Comparison of ENCODE assay signal across 25 cellular contexts in genomic region chr1:41780322-41780721, GRCh38.
"Had no signal": no experiment of that assay in that cellular context is flagged by ENCODE, and none has a peak within 500 bp of the region (broad histone marks: within the 10 kb centered on the region; RNA-seq: fewer than 3 reads in every experiment).

No MANE protein-coding gene starts in this region.

- H3K4me3 ChIP-seq: coronary artery, gastrocnemius medialis, lower lobe of right lung, mucosa of descending colon, right lobe of liver, suprapubic skin, vagina had no signal

- H3K27me3 ChIP-seq: gastrocnemius medialis, right lobe of liver, suprapubic skin, vagina had no signal

- H3K9ac ChIP-seq: parathyroid adenoma had no signal

- H3K36me3 ChIP-seq: gastrocnemius medialis, lower lobe of right lung, neutrophil, right lobe of liver, suprapubic skin, vagina had no signal

- H2AFZ ChIP-seq: parathyroid adenoma had no signal

- H3K27ac ChIP-seq: coronary artery, gastrocnemius medialis, lower lobe of right lung, neutrophil, parathyroid adenoma, right lobe of liver, suprapubic skin, vagina had no signal

- H3K27ac Mint-ChIP-seq: mesothelial cell of epicardium; progenitor cell of endocrine pancreas; stimulated activated naive CD8-positive, alpha-beta T cell treated with anti-CD3 and anti-CD28 coated beads, Interleukin-15, amount 100 ng/mL, for 72 hours had no signal

- H3K36me3 Mint-ChIP-seq: mesothelial cell of epicardium; naive B cell; natural killer cell treated with Interleukin-12 subunit alpha and Interleukin-12 subunit beta and Interleukin-15 and Interleukin-18, amount 100 ng/mL, for 72 hours had no signal

- H3K27me3 Mint-ChIP-seq: effector memory CD8-positive, alpha-beta T cell; naive B cell; natural killer cell treated with Interleukin-12 subunit alpha and Interleukin-12 subunit beta and Interleukin-15 and Interleukin-18, amount 100 ng/mL, for 72 hours; stimulated activated naive CD8-positive, alpha-beta T cell treated with anti-CD3 and anti-CD28 coated beads, Interleukin-15, amount 100 ng/mL, for 72 hours had no signal

- H3K9me3 ChIP-seq: gastrocnemius medialis, lower lobe of right lung, mucosa of descending colon, neutrophil, right lobe of liver, suprapubic skin, vagina had no signal

- H3K4me1 ChIP-seq: parathyroid adenoma had no signal

- H3K79me2 ChIP-seq: parathyroid adenoma had no signal

- H3K4me3 Mint-ChIP-seq: effector memory CD8-positive, alpha-beta T cell; mesothelial cell of epicardium; natural killer cell treated with Interleukin-12 subunit alpha and Interleukin-12 subunit beta and Interleukin-15 and Interleukin-18, amount 100 ng/mL, for 72 hours; neural crest cell; stimulated activated naive CD8-positive, alpha-beta T cell treated with anti-CD3 and anti-CD28 coated beads, Interleukin-15, amount 100 ng/mL, for 72 hours had no signal

- DNase-seq: effector memory CD8-positive, alpha-beta T cell; foreskin fibroblast; gastrocnemius medialis; head of caudate nucleus; left ventricle myocardium superior; lower lobe of right lung; mucosa of descending colon; naive B cell; small intestine; stimulated activated CD4-positive, alpha-beta T cell treated with anti-CD3 and anti-CD28 coated beads, Interleukin-15, amount 100 ng/mL, for 24 hours; stimulated activated CD4-positive, alpha-beta T cell treated with anti-CD3 and anti-CD28 coated beads, Interleukin-4, amount 100 ng/mL, for 1 hour; stimulated activated CD8-positive, alpha-beta memory T cell treated with anti-CD3 and anti-CD28 coated beads, Interleukin-4, amount 100 ng/mL, for 48 hours; stimulated activated naive CD4-positive, alpha-beta T cell; stimulated activated naive CD8-positive, alpha-beta T cell treated with anti-CD3 and anti-CD28 coated beads, Interleukin-15, amount 100 ng/mL, for 72 hours; trophoblast cell had no signal

- ATAC-seq: effector memory CD8-positive, alpha-beta T cell; gastrocnemius medialis; left ventricle myocardium superior; lower lobe of right lung; mucosa of descending colon; natural killer cell treated with Interleukin-12 subunit alpha and Interleukin-12 subunit beta and Interleukin-15 and Interleukin-18, amount 100 ng/mL, for 72 hours; right lobe of liver; stimulated activated naive CD8-positive, alpha-beta T cell treated with anti-CD3 and anti-CD28 coated beads, Interleukin-15, amount 100 ng/mL, for 72 hours had no signal

- H3K9me3 Mint-ChIP-seq: effector memory CD8-positive, alpha-beta T cell; mesothelial cell of epicardium; naive B cell; natural killer cell treated with Interleukin-12 subunit alpha and Interleukin-12 subunit beta and Interleukin-15 and Interleukin-18, amount 100 ng/mL, for 72 hours; neural crest cell; stimulated activated naive CD8-positive, alpha-beta T cell treated with anti-CD3 and anti-CD28 coated beads, Interleukin-15, amount 100 ng/mL, for 72 hours had no signal
